Comparison of ENCODE assay signal across 23 cellular contexts in genomic region chr12:130566446-130567155, GRCh38.
"Had no signal": no experiment of that assay in that cellular context is flagged by ENCODE, and none has a peak within 500 bp of the region (broad histone marks: within the 10 kb centered on the region; RNA-seq: fewer than 3 reads in every experiment).

No MANE protein-coding gene starts in this region.

- H3K27me3 ChIP-seq: colonic mucosa, dorsolateral prefrontal cortex, esophagus muscularis mucosa, esophagus squamous epithelium, foreskin keratinocyte, heart left ventricle had no signal

- H3K27ac Mint-ChIP-seq: dendritic cell treated with granulocyte-macrophage colony-stimulating factor and Interleukin-4, amounts not matched to agents 40 ng/mL and 50 ng/mL, for 4 days; effector memory CD8-positive, alpha-beta T cell had no signal

- H3K9me3 ChIP-seq: colonic mucosa had no signal

- H3K27ac ChIP-seq: colonic mucosa, coronary artery, dorsolateral prefrontal cortex, epithelial cell of prostate, esophagus muscularis mucosa, esophagus squamous epithelium, foreskin keratinocyte, gastroesophageal sphincter, heart left ventricle, heart right ventricle had no signal

- DNase-seq: colonic mucosa; cortex of kidney; dermis blood vessel endothelial cell; dorsolateral prefrontal cortex; effector CD4-positive, alpha-beta T cell; effector CD8-positive, alpha-beta T cell; effector memory CD4-positive, alpha-beta T cell; effector memory CD8-positive, alpha-beta T cell; erythroblast; esophagus squamous epithelium; foreskin fibroblast; foreskin keratinocyte; foreskin melanocyte; glutamatergic neuron; head of caudate nucleus; heart left ventricle; heart right ventricle had no signal

- H3K27me3 Mint-ChIP-seq: dendritic cell treated with granulocyte-macrophage colony-stimulating factor and Interleukin-4, amounts not matched to agents 40 ng/mL and 50 ng/mL, for 4 days; effector memory CD8-positive, alpha-beta T cell had no signal

- H3K4me3 ChIP-seq: colonic mucosa, coronary artery, dorsolateral prefrontal cortex, esophagus muscularis mucosa, esophagus squamous epithelium, gastroesophageal sphincter, heart left ventricle, heart right ventricle had no signal

- H3K4me3 Mint-ChIP-seq: dendritic cell treated with granulocyte-macrophage colony-stimulating factor and Interleukin-4, amounts not matched to agents 40 ng/mL and 50 ng/mL, for 4 days; effector memory CD8-positive, alpha-beta T cell had no signal

- H3K4me1 ChIP-seq: colonic mucosa, esophagus muscularis mucosa, esophagus squamous epithelium, foreskin keratinocyte, gastroesophageal sphincter, heart left ventricle, heart right ventricle had no signal

- H3K36me3 ChIP-seq: colonic mucosa, esophagus muscularis mucosa, esophagus squamous epithelium, gastroesophageal sphincter, heart left ventricle, heart right ventricle had no signal

- ATAC-seq: effector memory CD8-positive, alpha-beta T cell; esophagus mucosa; foreskin keratinocyte; gastroesophageal sphincter; heart left ventricle; heart right ventricle had no signal
